ENCODE assay signal across 8 cellular contexts in genomic region chr14:76386922-76387782, GRCh38. TPM values are rescaled to one million over a fixed set of nuclear protein-coding genes. Genes with fewer than 3 reads are reported as not detected.
DNase-seq lines count a peak whose midpoint lies in the region; ATAC-seq and TF ChIP-seq lines count a peak whose summit lies in the region.

No MANE protein-coding gene starts in this region.

- ATAC-seq in IMR-90 (ENCODE audit: low read depth) = peak; percentile 100
- peak; percentile 98 for ATAC-seq in Panc1

- H3K14ac ChIP-seq in IMR-90 (replicated peaks; ENCODE audit: low read depth, low read length) = no peak overlapping the region

- TF ChIP-seq CTCF in IMR-90 (conservative IDR thresholded peaks at IDR 0.05; ENCODE audit: low read depth, low read length) = peak; percentile 87
- TF ChIP-seq CTCF in Panc1 (IDR thresholded peaks at IDR 0.05) = peak; percentile 92
- TF ChIP-seq CTCF in foreskin fibroblast (IDR thresholded peaks at IDR 0.05; ENCODE audit: low read depth, low read length) = peak; percentile 99
- peak; percentile 76 for TF ChIP-seq CTCF in neutrophil (IDR thresholded peaks at IDR 0.05)

- no peak overlapping the region for H3K23ac ChIP-seq in IMR-90 (ENCODE audit: low read depth, low read length)

- BruUV-seq in IMR-90 (replicated peaks; lab: Mats Ljungman, UMichigan) = no TSS peak
- BruUV-seq in Panc1 (replicated peaks; lab: Mats Ljungman, UMichigan) = no TSS peak

- no peak overlapping the region for H4K5ac ChIP-seq in IMR-90 (ENCODE audit: low read depth, low read length)

- POLR2A ChIA-PET in IMR-90 (lab: Charles Lee; ENCODE audit: unreplicated experiment) = no interaction called here
- POLR2A ChIA-PET in Panc1 (lab: Charles Lee) = no interaction called here

- CTCF ChIA-PET in IMR-90 (lab: Yijun Ruan, JAX) (interaction anchor here (0.5 to 1.8 kb wide), 8 partner anchors 10 to 678 kb away, joined by 3 to 8 read pairs (median 4); no protein-coding TSS in a partner anchor), Panc1 (lab: Charles Lee) (interaction anchor here (0.8 kb wide), 1 partner anchor 208 kb away, joined by 4 read pairs; no protein-coding TSS in a partner anchor)

- H3K4me1 Mint-ChIP-seq in activated T-helper 1 cell treated with anti-CD3 and anti-CD28 coated beads, Interleukin-12 subunit alpha, Interleukin-12 subunit beta, Interleukin-2, Interleukin-4 antibody, amounts not matched to agents 30 ng/mL and 10 ng/mL and 1 ng/mL, durations not matched to agents 14 hours and 24 hours and 36 hours (ENCODE audit: low read depth) = no peaks in the 10 kb centered on the region

- H3K79me1 ChIP-seq in IMR-90 (ENCODE audit: low read depth in 1 of 2, low read length in 2 of 2) = no peaks in the 10 kb centered on the region

- in situ Hi-C loops in IMR-90 (cut with MboI; ENCODE audit: low sequenced_read_pairs) (loop anchor here (10.0 kb wide), 1 partner anchor 332 kb away; no protein-coding TSS in a partner anchor), Panc1 (cut with HindIII; ENCODE audit: low pct_unique_long_range_greater_than_20kb, low sequenced_read_pairs) (no loop called here)

- WGBS in IMR-90 (ENCODE audit: extremely low coverage in 2 of 2, insufficient read length in 1 of 2), 2 experiments = 0% methylated on average over 2 of the region's 11 CpGs; no CpG with 5 or more reads in 1 of the 2 experiments

- H4K20me1 ChIP-seq in IMR-90 (ENCODE audit: insufficient read depth, low read length) = no peaks in the 10 kb centered on the region

- no peak overlapping the region for H3K27ac Mint-ChIP-seq in activated T-helper 1 cell treated with anti-CD3 and anti-CD28 coated beads, Interleukin-12 subunit alpha, Interleukin-12 subunit beta, Interleukin-2, Interleukin-4 antibody, amounts not matched to agents 30 ng/mL and 10 ng/mL and 1 ng/mL, durations not matched to agents 14 hours and 24 hours and 36 hours

- no peak overlapping the region for H2AFZ ChIP-seq in IMR-90 (replicated peaks; ENCODE audit: low read length, poor library complexity)

- H4K8ac ChIP-seq in IMR-90 (ENCODE audit: low read depth in 2 of 2, low read length in 2 of 2) = no peak overlapping the region

- no peak overlapping the region for H2BK120ac ChIP-seq in IMR-90 (ENCODE audit: low read depth, low read length)

- no peak overlapping the region for H2AK9ac ChIP-seq in IMR-90 (replicated peaks; ENCODE audit: low read depth, low read length, poor library complexity)

- peaks cover 18% of the 10 kb centered on the region for H3K27me3 Mint-ChIP-seq in activated T-helper 1 cell treated with anti-CD3 and anti-CD28 coated beads, Interleukin-12 subunit alpha, Interleukin-12 subunit beta, Interleukin-2, Interleukin-4 antibody, amounts not matched to agents 30 ng/mL and 10 ng/mL and 1 ng/mL, durations not matched to agents 14 hours and 24 hours and 36 hours (ENCODE audit: insufficient read depth)

- DNase-seq in DMS 273 (lab: John Stamatoyannopoulos, UW; ENCODE audit: unreplicated experiment) (peak; percentile 88), DMS 273 treated with DMSO at 0.1 percent for 48 hours (lab: John Stamatoyannopoulos, UW) (no peak), IMR-90 (peak; percentile 51), Panc1 (ENCODE audit: low read depth, low spot score) (peak; percentile 52), foreskin fibroblast (peak; percentile 41 to 82), superior temporal gyrus (ENCODE audit: extremely low spot score) (peak; percentile 93)
- DNase-seq in activated T-helper 1 cell treated with anti-CD3 and anti-CD28 coated beads, Interleukin-12 subunit alpha, Interleukin-12 subunit beta, Interleukin-2, Interleukin-4 antibody, amounts not matched to agents 30 ng/mL and 10 ng/mL and 1 ng/mL, durations not matched to agents 14 hours and 24 hours and 36 hours (ENCODE audit: low spot score) = peak; percentile 49

- peak; percentile 89 for TF ChIP-seq RAD21 in IMR-90 (IDR thresholded peaks at IDR 0.05; ENCODE audit: low read length)

- H3K27me3 ChIP-seq in IMR-90 (ENCODE audit: control insufficient read depth, insufficient read depth, low read length) = peaks cover 27% of the 10 kb centered on the region
- peaks cover 16% of the 10 kb centered on the region for H3K27me3 ChIP-seq in Panc1 (ENCODE audit: control insufficient read depth, insufficient read depth, low read length)
- H3K27me3 ChIP-seq in neutrophil = peaks cover 71% of the 10 kb centered on the region

- no peak overlapping the region for H3K4me3 ChIP-seq in IMR-90 (ENCODE audit: insufficient read depth, low read depth, low read length)
- no peak overlapping the region for H3K4me3 ChIP-seq in Panc1 (ENCODE audit: low read depth in 2 of 2, low read length in 2 of 2)
- H3K4me3 ChIP-seq in foreskin fibroblast (ENCODE audit: low read depth in 1 of 2, low read length in 2 of 2) = no peak overlapping the region
- H3K4me3 ChIP-seq in neutrophil (ENCODE audit: low read depth in 1 of 2, low read length in 1 of 2) = no peak overlapping the region

- H3K9me3 ChIP-seq in IMR-90 (ENCODE audit: control insufficient read depth, insufficient read depth, low read length) (no peaks in the 10 kb centered on the region), Panc1 (ENCODE audit: control insufficient read depth, insufficient read depth, low read depth, low read length) (no peaks in the 10 kb centered on the region), neutrophil (no peaks in the 10 kb centered on the region)

- H3K9me1 ChIP-seq in IMR-90 (ENCODE audit: insufficient read depth, low read length) = no peaks in the 10 kb centered on the region

- H3K4me3 Mint-ChIP-seq in activated T-helper 1 cell treated with anti-CD3 and anti-CD28 coated beads, Interleukin-12 subunit alpha, Interleukin-12 subunit beta, Interleukin-2, Interleukin-4 antibody, amounts not matched to agents 30 ng/mL and 10 ng/mL and 1 ng/mL, durations not matched to agents 14 hours and 24 hours and 36 hours = no peak overlapping the region

- no peaks in the 10 kb centered on the region for H3K36me3 Mint-ChIP-seq in activated T-helper 1 cell treated with anti-CD3 and anti-CD28 coated beads, Interleukin-12 subunit alpha, Interleukin-12 subunit beta, Interleukin-2, Interleukin-4 antibody, amounts not matched to agents 30 ng/mL and 10 ng/mL and 1 ng/mL, durations not matched to agents 14 hours and 24 hours and 36 hours (ENCODE audit: low read depth)

- no peaks in the 10 kb centered on the region for H3K36me3 ChIP-seq in IMR-90 (ENCODE audit: control insufficient read depth, insufficient read depth, low read length)
- H3K36me3 ChIP-seq in Panc1 (ENCODE audit: control insufficient read depth, insufficient read depth, low read length) = no peaks in the 10 kb centered on the region
- H3K36me3 ChIP-seq in neutrophil = no peaks in the 10 kb centered on the region

- H3K18ac ChIP-seq in IMR-90 (ENCODE audit: low read depth, low read length) = no peak overlapping the region

- no peak overlapping the region for H3K4me2 ChIP-seq in IMR-90 (ENCODE audit: low read depth, low read length)

- H3K9ac ChIP-seq in IMR-90 (ENCODE audit: low read depth, low read length) = no peak overlapping the region

- H2BK5ac ChIP-seq in IMR-90 (ENCODE audit: low read depth, low read length, poor library complexity, severe bottlenecking) = no peak overlapping the region

- H3K4me1 ChIP-seq in IMR-90 (ENCODE audit: control insufficient read depth, insufficient read depth, low read length) (no peaks in the 10 kb centered on the region), Panc1 (ENCODE audit: control insufficient read depth, insufficient read depth, low read length) (no peaks in the 10 kb centered on the region), neutrophil (ENCODE audit: control insufficient read depth in 1 of 2, insufficient read depth in 1 of 2, low read depth in 1 of 2, low read length in 1 of 2) (no peaks in the 10 kb centered on the region)

- no peak overlapping the region for H4K91ac ChIP-seq in IMR-90 (ENCODE audit: insufficient read depth, low read depth, low read length)

- dilution Hi-C loops in IMR-90 (cut with HindIII; ENCODE audit: low sequenced_read_pairs, unreplicated experiment) = no loop called here

- H2BK20ac ChIP-seq in IMR-90 (ENCODE audit: low read depth, low read length) = no peak overlapping the region

- H3K9me3 Mint-ChIP-seq in activated T-helper 1 cell treated with anti-CD3 and anti-CD28 coated beads, Interleukin-12 subunit alpha, Interleukin-12 subunit beta, Interleukin-2, Interleukin-4 antibody, amounts not matched to agents 30 ng/mL and 10 ng/mL and 1 ng/mL, durations not matched to agents 14 hours and 24 hours and 36 hours = no peaks in the 10 kb centered on the region

- intact Hi-C loops in IMR-90 (cut with micrococcal nuclease) (loop anchor here (1.0 to 10.0 kb wide), 3 partner anchors 337 to 676 kb away; no protein-coding TSS in a partner anchor), Panc1 (cut with micrococcal nuclease; ENCODE audit: unreplicated experiment) (loop anchor here (5.0 kb wide), 1 partner anchor 335 kb away; no protein-coding TSS in a partner anchor)
- intact Hi-C loops in activated T-helper 1 cell treated with anti-CD3 and anti-CD28 coated beads, Interleukin-12 subunit alpha, Interleukin-12 subunit beta, Interleukin-2, Interleukin-4 antibody, amounts not matched to agents 30 ng/mL and 10 ng/mL and 1 ng/mL, durations not matched to agents 14 hours and 24 hours and 36 hours (cut with micrococcal nuclease) = loop anchor here (1.0 kb wide), 3 partner anchors 336 to 678 kb away; no protein-coding TSS in a partner anchor

- no peak overlapping the region for H3K56ac ChIP-seq in IMR-90 (ENCODE audit: extremely low read depth, insufficient read depth, low read length)

- H2BK15ac ChIP-seq in IMR-90 (ENCODE audit: low read depth, low read length) = no peak overlapping the region

- H3K27ac ChIP-seq in IMR-90 (ENCODE audit: insufficient read depth, low read length) (no peak overlapping the region), Panc1 (ENCODE audit: low read length) (no peak overlapping the region), neutrophil (no peak overlapping the region)

- H3K4ac ChIP-seq in IMR-90 (ENCODE audit: low read depth, low read length) = no peak overlapping the region

- no peak for TF ChIP-seq POLR2A in IMR-90 (IDR thresholded peaks at IDR 0.05; ENCODE audit: low read depth, low read length)

- H2AK5ac ChIP-seq in IMR-90 (ENCODE audit: low read depth, low read length) = no peak overlapping the region

TF ChIP-seq in IMR-90, 13 proteins besides CTCF, POLR2A, EP300 and RAD21 (continues in another document):
- no peak for TF ChIP-seq BHLHE40 (IDR thresholded peaks at IDR 0.05; ENCODE audit: low read depth, low read length)

RNA-seq across cellular contexts. Expression of gene ESRRB, which starts 11.2 kb away (rescaled TPM):
- total RNA-seq in IMR-90 (2012; rRNA removed) = not detected in 2 replicates
- not detected in 2 replicates for polyA plus RNA-seq in IMR-90 (2012; rRNA removed)
- polyA plus RNA-seq in IMR-90 (2012; cell fraction: cytosol; rRNA removed) = 0.02 TPM in 1 of 2 replicates, not detected in the other
- polyA plus RNA-seq in IMR-90 (2012; cell fraction: nucleus; rRNA removed; ENCODE audit: low replicate concordance) = 0.02 and 0.03 TPM in 2 replicates
- total RNA-seq in Panc1 (2021; ENCODE audit: unreplicated experiment) = not detected
- polyA plus RNA-seq in Panc1 (2012; ENCODE audit: insufficient read length) = not detected
- 0.17 and 0.21 TPM in 2 replicates for total RNA-seq in activated T-helper 1 cell treated with anti-CD3 and anti-CD28 coated beads, Interleukin-12 subunit alpha, Interleukin-12 subunit beta, Interleukin-2, Interleukin-4 antibody, amounts not matched to agents 30 ng/mL and 10 ng/mL and 1 ng/mL, durations not matched to agents 14 hours and 24 hours and 36 hours
